In genomic region chr10:80471009-80471408, GRCh38 we compare ENCODE assay signal across 9 cellular contexts. TPM values are rescaled to one million over a fixed set of nuclear protein-coding genes. Genes with fewer than 3 reads are reported as not detected.
DNase-seq lines count a peak whose midpoint lies in the region; ATAC-seq, FAIRE-seq and TF ChIP-seq lines count a peak whose summit lies in the region.
"Had no signal": no experiment of that assay in that cellular context is flagged by ENCODE, and none has a peak within 500 bp of the region (broad histone marks: within the 10 kb centered on the region; RNA-seq: fewer than 3 reads in every experiment).

No MANE protein-coding gene starts in this region.

- CTCF ChIA-PET in GM12878 (lab: Yijun Ruan, JAX) = interaction anchor here (0.8 to 21.5 kb wide), 7 partner anchors 10 to 69 kb away, joined by 3 to 402 read pairs (median 11); no protein-coding TSS in a partner anchor

- no peak overlapping the region for H3K4me3 Mint-ChIP-seq in nephron

- no peak for TF ChIP-seq EP300 in GM12878 (IDR thresholded peaks at IDR 0.05; ENCODE audit: borderline replicate concordance in 1 of 2, control insufficient read depth in 1 of 2, low read depth in 2 of 2, low read length in 2 of 2)

- H3K27ac ChIP-seq in BLaER1 treated with 17β-estradiol and CSF1 and Interleukin-3, amounts not matched to agents 10 nM and 100 nM = peak overlapping the region; percentile 9 to 99 (median 65); a peak in 20 of 22 replicates
- H3K27ac ChIP-seq in GM12878 (ENCODE audit: control insufficient read depth, insufficient read depth) (peak overlapping the region; percentile 87), GM23248 (no peak overlapping the region)
- H3K27ac ChIP-seq: tibial artery had no signal

- no peaks in the 10 kb centered on the region for H3K9me3 Mint-ChIP-seq in nephron

- SMC1A ChIA-PET in GM12878 (lab: Charles Lee; ENCODE audit: uncharacterized antibody, unreplicated experiment) = interaction anchor here (0.6 to 36.0 kb wide), 6 partner anchors 11 to 129 kb away, joined by 4 to 1038 read pairs (median 15); no protein-coding TSS in a partner anchor

- peak overlapping the region in 2 of 3 experiments; percentile 56 to 69 for H3K27ac Mint-ChIP-seq in nephron

- peaks cover 10% of the 10 kb centered on the region; the same call in 1 of the 2 replicates for H3F3A ChIP-seq in GM23248 (ENCODE audit: insufficient read depth)

- WGBS in GM12878 (ENCODE audit: insufficient coverage, insufficient replicate concordance, low lambda C conversion rate, missing lambda C conversion rate) = 0% methylated on average over 3 of the region's 3 CpGs
- WGBS in GM23248 (ENCODE audit: low coverage in 1 of 2, low lambda C conversion rate in 2 of 2, missing lambda C conversion rate in 2 of 2), 2 experiments = 96% methylated on average over 3 of the region's 3 CpGs

- BruUV-seq in GM12878 (replicated peaks; lab: Mats Ljungman, UMichigan) = no TSS peak

- in situ Hi-C loops in GM12878 (cut with MboI) = no loop called here
- in situ Hi-C loops in GM23248 (cut with MboI) = no loop called here

- H3K27me3 Mint-ChIP-seq in nephron (ENCODE audit: low read depth) = no peaks in the 10 kb centered on the region

- TF ChIP-seq RAD21 in GM12878 (IDR thresholded peaks at IDR 0.05; ENCODE audit: insufficient read depth, low read depth, low read length) = no peak

- H3K9ac ChIP-seq in BLaER1 treated with 17β-estradiol and CSF1 and Interleukin-3, amounts not matched to agents 10 nM and 100 nM = peak overlapping the region; percentile 0 to 76 (median 39); a peak in 17 of 22 replicates
- H3K9ac ChIP-seq in GM12878 (ENCODE audit: control insufficient read depth, insufficient read depth, low read length) = peak overlapping the region; percentile 60
- H3K9ac ChIP-seq in GM23248 = no peak overlapping the region

- no peaks in the 10 kb centered on the region for H3K9me2 ChIP-seq in GM23248 (ENCODE audit: insufficient read depth)

- H3K4me1 Mint-ChIP-seq in nephron = peaks cover 67% of the 10 kb centered on the region

- DNase-seq in HPDE6-E6E7 (ENCODE audit: extremely low spot score) = peak; percentile 75
- DNase-seq in GM12878 (ENCODE audit: low read depth, low spot score) = no peak
- no peak for DNase-seq in GM23248

- ATAC-seq in GM12878 (peak; percentile 5), GM19328 (IDR thresholded peaks at IDR 0.05; ENCODE audit: unreplicated experiment) (no peak), GM18520 (IDR thresholded peaks at IDR 0.05; ENCODE audit: unreplicated experiment) (no peak), HG02571 (IDR thresholded peaks at IDR 0.05; ENCODE audit: unreplicated experiment) (no peak)

- H3K79me2 ChIP-seq in GM12878 (ENCODE audit: control insufficient read depth, insufficient read depth, low read length) = peaks cover 76% of the 10 kb centered on the region
- H3K79me2 ChIP-seq in GM23248 (ENCODE audit: insufficient read depth) = peaks cover 90% of the 10 kb centered on the region

- TF ChIP-seq CTCF in GM12878 (IDR thresholded peaks at IDR 0.05 in 2 of 3, conservative IDR thresholded peaks at IDR 0.05 in 1 of 3; ENCODE audit: control insufficient read depth in 2 of 3, extremely low read depth in 1 of 3, insufficient read depth in 1 of 3, low read depth in 3 of 3, low read length in 3 of 3) = no peak
- TF ChIP-seq CTCF in nephron (IDR thresholded peaks at IDR 0.05; ENCODE audit: unreplicated experiment in 3 of 3) = no peak

- POLR2A ChIA-PET in GM12878 (lab: Charles Lee) = interaction anchor here (0.6 to 12.9 kb wide), 8 partner anchors 7 to 453 kb away, joined by 3 to 190 read pairs (median 7); partner anchors contain the start of gene TSPAN14

- FAIRE-seq in GM12878 (lab: Jason Lieb, UNC) = no peak

- intact Hi-C loops in GM12878 (cut with micrococcal nuclease; ENCODE audit: unreplicated experiment) = no loop called here

- H3K4me2 ChIP-seq in BLaER1 treated with 17β-estradiol and CSF1 and Interleukin-3, amounts not matched to agents 10 nM and 100 nM = peak overlapping the region; percentile 93 to 100 (median 99)
- peak overlapping the region; percentile 95 for H3K4me2 ChIP-seq in GM12878 (ENCODE audit: control insufficient read depth, insufficient read depth)
- H3K4me2 ChIP-seq in GM23248 (ENCODE audit: unreplicated experiment) = no peak overlapping the region

- peaks cover 0 to 17% (median 13%) of the 10 kb centered on the region in 11 experiments; a peak in 18 of 22 replicates for H3K9me3 ChIP-seq in BLaER1 treated with 17β-estradiol and CSF1 and Interleukin-3, amounts not matched to agents 10 nM and 100 nM (replicated peaks in 1 of 11)
- H3K9me3 ChIP-seq in GM12878 (replicated peaks; ENCODE audit: control insufficient read depth, insufficient read depth, low read length) = no peaks in the 10 kb centered on the region
- H3K9me3 ChIP-seq in GM23248 (ENCODE audit: low read depth) = no peaks in the 10 kb centered on the region
- H3K9me3 ChIP-seq: tibial artery had no signal

- peaks cover 92 to 100% (median 98%) of the 10 kb centered on the region in 10 experiments for H3K4me1 ChIP-seq in BLaER1 treated with 17β-estradiol and CSF1 and Interleukin-3, amounts not matched to agents 10 nM and 100 nM
- H3K4me1 ChIP-seq in GM12878 (ENCODE audit: control insufficient read depth, insufficient read depth, low read length) (peaks cover 72% of the 10 kb centered on the region), GM23248 (ENCODE audit: insufficient read depth) (peaks cover 20% of the 10 kb centered on the region)

- H2AFZ ChIP-seq in GM12878 (ENCODE audit: control insufficient read depth, low read depth, low read length) = no peak overlapping the region
- no peak overlapping the region for H2AFZ ChIP-seq in GM23248

- H3K4me3 ChIP-seq in BLaER1 treated with 17β-estradiol and CSF1 and Interleukin-3, amounts not matched to agents 10 nM and 100 nM = peak overlapping the region in 5 of 10 experiments; percentile 2 to 33 (median 4); a peak in 5 of 20 replicates
- H3K4me3 ChIP-seq in GM12878 (no peak overlapping the region), GM23248 (no peak overlapping the region)
- H3K4me3 ChIP-seq: tibial artery had no signal

- H4K20me1 ChIP-seq in BLaER1 treated with 17β-estradiol and CSF1 and Interleukin-3, amounts not matched to agents 10 nM and 100 nM = peaks cover 44 to 100% (median 94%) of the 10 kb centered on the region in 11 experiments
- H4K20me1 ChIP-seq in GM12878 (ENCODE audit: control insufficient read depth, insufficient read depth) (no peaks in the 10 kb centered on the region; the same call in 1 of the 2 replicates), GM23248 (ENCODE audit: insufficient read depth) (no peaks in the 10 kb centered on the region; the same call in 1 of the 2 replicates)

- H3K27me3 ChIP-seq in BLaER1 treated with 17β-estradiol and CSF1 and Interleukin-3, amounts not matched to agents 10 nM and 100 nM = no peaks in the 10 kb centered on the region
- H3K27me3 ChIP-seq in GM12878 (replicated peaks in 1 of 2; ENCODE audit: control insufficient read depth in 2 of 2, insufficient read depth in 2 of 2, low read length in 1 of 2) = no peaks in the 10 kb centered on the region
- H3K27me3 ChIP-seq in GM23248 (replicated peaks; ENCODE audit: insufficient read depth) = no peaks in the 10 kb centered on the region
- H3K27me3 ChIP-seq: tibial artery had no signal

- H3K36me3 Mint-ChIP-seq in nephron (ENCODE audit: low read depth) = peaks cover 17% of the 10 kb centered on the region

- H3K36me3 ChIP-seq in BLaER1 treated with 17β-estradiol and CSF1 and Interleukin-3, amounts not matched to agents 10 nM and 100 nM = peaks cover 75 to 98% (median 85%) of the 10 kb centered on the region in 11 experiments
- H3K36me3 ChIP-seq in GM12878 (ENCODE audit: control insufficient read depth in 2 of 2, insufficient read depth in 2 of 2, low read length in 1 of 2) = peaks cover 3% of the 10 kb centered on the region in 2 experiments; a peak in 3 of 4 replicates
- no peaks in the 10 kb centered on the region for H3K36me3 ChIP-seq in GM23248 (ENCODE audit: low read depth)

- RAD21 ChIA-PET in GM12878 (lab: Charles Lee; ENCODE audit: unreplicated experiment) = interaction anchor here (0.8 to 21.4 kb wide), 8 partner anchors 9 to 119 kb away, joined by 3 to 412 read pairs (median 12); no protein-coding TSS in a partner anchor

- peak; percentile 49; the same call in 1 of the 2 replicates for TF ChIP-seq POLR2A in GM12878 (IDR thresholded peaks at IDR 0.05; ENCODE audit: low read depth, low read length)

TF ChIP-seq in GM12878, 131 proteins besides CTCF, POLR2A, EP300 and RAD21 (continues in another document):
- TF ChIP-seq RAD51 (IDR thresholded peaks at IDR 0.05) = no peak

RNA-seq across cellular contexts. Expression of gene TSPAN14, which starts 16.9 kb away (rescaled TPM):
- 100 and 110 TPM in 2 replicates for total RNA-seq in GM12878 (2013; cell fraction: nucleolus; rRNA removed)
- 12.5 and 13.3 TPM in 2 replicates for total RNA-seq in GM12878 (2014; rRNA removed)
- total RNA-seq in GM12878 (2014; rRNA removed; fragmentation: Illumina TruSeq; extraction: Trizol) = 8.0 and 8.1 TPM in 2 replicates
- 30.0 and 31.7 TPM in 2 replicates for total RNA-seq in GM12878 (2021)
- 7.3 TPM for polyA plus RNA-seq in GM12878 (2011; ENCODE audit: low read depth)
- polyA plus RNA-seq in GM12878 (2011; rRNA removed) = 18.8 and 27.8 TPM in 2 replicates
- polyA plus RNA-seq in GM12878 (2011; cell fraction: cytosol; rRNA removed) = 31.9 and 34.2 TPM in 2 replicates
- 45.1 and 52.6 TPM in 2 replicates for polyA plus RNA-seq in GM12878 (2011; cell fraction: nucleus; rRNA removed)
- 11.9 and 19.2 TPM in 2 replicates for polyA plus RNA-seq in GM12878 (2012)
- polyA plus RNA-seq in GM12878 (2014; fragmentation: Illumina TruSeq; extraction: Trizol) = 8.6 and 16.9 TPM in 2 replicates
- 1 to 10 TPM; 2.5 to 2.6 TPM for polyA plus RNA-seq in GM12878 (2014; fragmentation: Nextera tagmentation; extraction: Ambion mirVana)
- 21.1 and 23.3 TPM in 2 replicates for polyA plus RNA-seq in GM12878 (2014; rRNA removed)
- polyA plus RNA-seq in GM12878 (2016; fragmentation: Nextera tagmentation; extraction: Ambion mirVana) = 10 to 100 TPM; 19.0 to 22.0 TPM
- 21.3 and 31.5 TPM in 2 replicates for polyA minus RNA-seq in GM12878 (2011; rRNA and poly(A)+ RNA removed)
- 8.9 and 10.2 TPM in 2 replicates for polyA minus RNA-seq in GM12878 (2011; cell fraction: cytosol; rRNA and poly(A)+ RNA removed)
- 17.2 and 26.6 TPM in 2 replicates for polyA minus RNA-seq in GM12878 (2011; cell fraction: nucleus; rRNA and poly(A)+ RNA removed)
- total RNA-seq in GM23248 (2014; rRNA removed; shearing (Covaris generic)) = 14.1 and 16.1 TPM in 2 replicates
- 22.9 and 23.7 TPM in 2 replicates for polyA plus RNA-seq in GM23248 (2016; fragmentation: Nextera tagmentation; extraction: Ambion mirVana)
